In genomic region chr10:77601488-77601887, GRCh38 we compare ENCODE assay signal across 26 cellular contexts. TPM values are rescaled to one million over a fixed set of nuclear protein-coding genes. Genes with fewer than 3 reads are reported as not detected.
DNase-seq lines count a peak whose midpoint lies in the region; ATAC-seq and TF ChIP-seq lines count a peak whose summit lies in the region.
"Had no signal": no experiment of that assay in that cellular context is flagged by ENCODE, and none has a peak within 500 bp of the region (broad histone marks: within the 10 kb centered on the region; RNA-seq: fewer than 3 reads in every experiment).

No MANE protein-coding gene starts in this region.

- H3K14ac ChIP-seq in mesenchymal stem cell (ENCODE audit: low read length in 2 of 2) = no peak overlapping the region

- H3K23ac ChIP-seq in mesenchymal stem cell (ENCODE audit: low read length in 2 of 2) = no peak overlapping the region

- DNase-seq in Right ventricle myocardium superior (no peak), right atrium auricular region (ENCODE audit: low spot score) (no peak), amniotic epithelial cell (ENCODE audit: low read depth) (peak; percentile 48), mesenchymal stem cell (peak; percentile 63), transverse colon (peak; percentile 26), NOMO-1 treated with dmso at 0.1 percent for 144 hours (lab: John Stamatoyannopoulos, UW; ENCODE audit: unreplicated experiment) (no peak)
- DNase-seq: activated CD4-positive, alpha-beta T cell treated with anti-CD3 and anti-CD28 coated beads, Interleukin-2, amount 50 U/mL, for 4 hours; activated naive CD4-positive, alpha-beta T cell; aorta; effector memory CD8-positive, alpha-beta T cell; GF-D8; head of caudate nucleus; mammary epithelial cell; naive thymus-derived CD8-positive, alpha-beta T cell; NCI-H1048; NCI-H2029 treated with DMSO at 0.1 percent for 48 hours; NCI-H524; SHP77 treated with DMSO at 0.1 percent for 48 hours; stimulated activated CD4-positive, alpha-beta T cell treated with anti-CD3 and anti-CD28 coated beads, Interleukin-4, amount 100 ng/mL, for 1 hour; stimulated activated naive CD8-positive, alpha-beta T cell treated with anti-CD3 and anti-CD28 coated beads, Interleukin-15, amount 100 ng/mL, for 72 hours; T-helper 1 cell had no signal

- H3K4me1 ChIP-seq in right atrium auricular region = no peaks in the 10 kb centered on the region
- peaks cover 15% of the 10 kb centered on the region for H3K4me1 ChIP-seq in mesenchymal stem cell (ENCODE audit: control insufficient read depth, insufficient read depth, low read depth, low read length)
- H3K4me1 ChIP-seq in transverse colon = peaks cover 32 to 46% (median 41%) of the 10 kb centered on the region in 4 donors
- H3K4me1 ChIP-seq: parathyroid adenoma had no signal

- no peaks in the 10 kb centered on the region for H3K27me3 ChIP-seq in right atrium auricular region
- H3K27me3 ChIP-seq in mesenchymal stem cell (ENCODE audit: control insufficient read depth in 1 of 2, insufficient read depth in 1 of 2, low read length in 2 of 2) = no peaks in the 10 kb centered on the region
- no peaks in the 10 kb centered on the region for H3K27me3 ChIP-seq in transverse colon

- no peak overlapping the region for H4K8ac ChIP-seq in mesenchymal stem cell (ENCODE audit: low read length)

- H3K36me3 ChIP-seq in right atrium auricular region (no peaks in the 10 kb centered on the region), mesenchymal stem cell (ENCODE audit: control insufficient read depth in 1 of 2, insufficient read depth in 2 of 2, low read depth in 1 of 2, low read length in 2 of 2) (no peaks in the 10 kb centered on the region), transverse colon (no peaks in the 10 kb centered on the region)

- no peak overlapping the region for H2BK15ac ChIP-seq in mesenchymal stem cell (ENCODE audit: low read depth, poor library complexity, severe bottlenecking)

- no peak for TF ChIP-seq CTCF in right atrium auricular region (IDR thresholded peaks at IDR 0.05)
- TF ChIP-seq CTCF in transverse colon (IDR thresholded peaks at IDR 0.05) = no peak

- WGBS in mesenchymal stem cell = 85% methylated on average over 4 of the region's 4 CpGs
- 47 to 53% methylated on average over 3 to 4 of the region's 4 CpGs for WGBS in transverse colon (ENCODE audit: low coverage in 1 of 2), 2 donors

- TF ChIP-seq EP300 in transverse colon (IDR thresholded peaks at IDR 0.05; ENCODE audit: low read depth) = no peak

- H3K9ac ChIP-seq in mesenchymal stem cell (ENCODE audit: low read length) = no peak overlapping the region
- H3K9ac ChIP-seq: parathyroid adenoma had no signal

- H4K91ac ChIP-seq in mesenchymal stem cell (ENCODE audit: low read length) = no peak overlapping the region

- no peak overlapping the region for H3K4ac ChIP-seq in mesenchymal stem cell (ENCODE audit: low read depth in 1 of 2, low read length in 2 of 2)

- ATAC-seq in Right ventricle myocardium superior (ENCODE audit: poor library complexity) = peak; percentile 32
- no peak for ATAC-seq in HG03159 (IDR thresholded peaks at IDR 0.05; ENCODE audit: unreplicated experiment)
- ATAC-seq in HG02642 (IDR thresholded peaks at IDR 0.05; ENCODE audit: poor library complexity, unreplicated experiment) = no peak
- ATAC-seq: effector memory CD8-positive, alpha-beta T cell; naive thymus-derived CD8-positive, alpha-beta T cell; stimulated activated naive CD8-positive, alpha-beta T cell treated with anti-CD3 and anti-CD28 coated beads, Interleukin-15, amount 100 ng/mL, for 72 hours had no signal

- in situ Hi-C loops in transverse colon (cut with MboI; ENCODE audit: low pct_ligation_motif_present in 1 of 4, low pct_unique_long_range_greater_than_20kb in 1 of 4, low sequenced_read_pairs in 3 of 4) = no loop called here

- intact Hi-C loops in Right ventricle myocardium superior (cut with DNase I) = no loop called here
- intact Hi-C loops in transverse colon (cut with DNase I; ENCODE audit: low total_unique reads) = no loop called here

- H3K18ac ChIP-seq in mesenchymal stem cell (ENCODE audit: low read depth in 1 of 2, low read length in 2 of 2) = no peak overlapping the region

- H2BK12ac ChIP-seq in mesenchymal stem cell (ENCODE audit: low read length in 2 of 2) = no peak overlapping the region

- H3K27ac ChIP-seq in right atrium auricular region = no peak overlapping the region
- no peak overlapping the region for H3K27ac ChIP-seq in mesenchymal stem cell (ENCODE audit: low read length, poor library complexity, severe bottlenecking)
- H3K27ac ChIP-seq in transverse colon = peak overlapping the region; percentile 1 to 77 (median 40)
- H3K27ac ChIP-seq: C4-2B, parathyroid adenoma, skin epidermis had no signal

- no peak overlapping the region for H2BK5ac ChIP-seq in mesenchymal stem cell (ENCODE audit: low read depth, low read length, poor library complexity, severe bottlenecking)

- H3K4me3 ChIP-seq in right atrium auricular region = no peak overlapping the region
- no peak overlapping the region for H3K4me3 ChIP-seq in mesenchymal stem cell (ENCODE audit: insufficient read depth in 1 of 2, low read depth in 1 of 2, low read length in 2 of 2)
- no peak overlapping the region for H3K4me3 ChIP-seq in transverse colon
- H3K4me3 ChIP-seq: skin epidermis had no signal

- no peak overlapping the region for H2AFZ ChIP-seq in mesenchymal stem cell (ENCODE audit: low read depth, low read length)
- H2AFZ ChIP-seq: parathyroid adenoma had no signal

- no peak for TF ChIP-seq POLR2A in transverse colon (IDR thresholded peaks at IDR 0.05)

- no peak overlapping the region for H2AK5ac ChIP-seq in mesenchymal stem cell (ENCODE audit: low read length, severe bottlenecking)

- no peak overlapping the region for H2BK120ac ChIP-seq in mesenchymal stem cell (ENCODE audit: low read depth, low read length)

- H3K9me3 ChIP-seq in right atrium auricular region = no peaks in the 10 kb centered on the region
- no peaks in the 10 kb centered on the region for H3K9me3 ChIP-seq in mesenchymal stem cell (ENCODE audit: control insufficient read depth, low read length)
- H3K9me3 ChIP-seq in transverse colon = no peaks in the 10 kb centered on the region

- no peak overlapping the region for H3K4me2 ChIP-seq in mesenchymal stem cell (ENCODE audit: low read length, poor library complexity, severe bottlenecking)

- peaks cover 23% of the 10 kb centered on the region for H3K79me1 ChIP-seq in mesenchymal stem cell (replicated peaks; ENCODE audit: low read length, poor library complexity, severe bottlenecking)

RNA-seq across cellular contexts. Expression of gene KCNMA1, which starts 36.1 kb away (rescaled TPM):
- 2.0 TPM for total RNA-seq in Right ventricle myocardium superior
- total RNA-seq in right atrium auricular region = 1 to 10 TPM; 2.3 to 3.5 TPM
- polyA plus RNA-seq in mesenchymal stem cell (2013, experiment 1 of 2) = 21.9 TPM
- 21.7 TPM for polyA plus RNA-seq in mesenchymal stem cell (2013, experiment 2 of 2)
- 100 to 1,000 TPM in 2 of 4 donors, 10 to 100 TPM in 2; 68.4 to 170 (median 119) TPM for total RNA-seq in transverse colon
- total RNA-seq: naive thymus-derived CD8-positive, alpha-beta T cell had no signal
- polyA plus RNA-seq: naive thymus-derived CD8-positive, alpha-beta T cell had no signal

Comparison
In these comparisons a context has a peak if more than half of its experiments do, and no peak if none do; other contexts are left out.
1. DNase-seq: peak in amniotic epithelial cell (single experiment), mesenchymal stem cell (single experiment) and transverse colon (single experiment); none in Right ventricle myocardium superior (single experiment), right atrium auricular region (single experiment) and NOMO-1 treated with dmso at 0.1 percent for 144 hours (single experiment).
2. H3K27ac ChIP-seq: peak in transverse colon (4 of 4); none in right atrium auricular region (0 of 2) and mesenchymal stem cell (single experiment).
3. RNA of gene KCNMA1, which starts 36.1 kb away (total RNA-seq): 68.4 to 170 TPM in transverse colon; 2.3 to 3.5 TPM in right atrium auricular region and 2.0 TPM in Right ventricle myocardium superior (single experiment); every median in the first group is over 10 times any median in the second.